Comparison of ENCODE assay signal across 20 cellular contexts in the genomic region with DNA sequence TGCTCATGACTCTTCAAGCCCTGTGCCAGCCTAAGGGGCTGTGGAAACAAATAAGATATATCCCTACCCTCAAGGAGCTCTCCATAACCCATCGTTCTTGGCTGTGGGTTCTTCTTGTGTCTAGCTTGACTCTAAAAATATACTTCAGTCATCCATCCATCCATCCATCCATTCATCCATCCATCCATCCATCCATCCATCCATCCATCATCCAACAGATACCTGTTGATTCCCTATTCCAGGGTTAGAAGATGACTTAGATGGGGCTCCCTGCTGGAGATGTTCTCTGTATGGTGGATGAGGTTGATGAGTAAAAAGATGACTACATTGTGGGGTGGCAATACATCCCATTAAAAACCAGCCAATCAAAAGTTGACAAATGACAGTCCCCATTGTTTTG. TPM values are rescaled to one million over a fixed set of nuclear protein-coding genes. Genes with fewer than 3 reads are reported as not detected.
DNase-seq lines count a peak whose midpoint lies in the region; TF ChIP-seq lines count a peak whose summit lies in the region.
"Had no signal": no experiment of that assay in that cellular context is flagged by ENCODE, and none has a peak within 500 bp of the region (broad histone marks: within the 10 kb centered on the region; RNA-seq: fewer than 3 reads in every experiment).

No MANE protein-coding gene starts in this region.

- H3K4me1 Mint-ChIP-seq in CD14-positive monocyte = peaks cover 50% of the 10 kb centered on the region
- H3K4me1 Mint-ChIP-seq in dendritic cell treated with granulocyte-macrophage colony-stimulating factor and Interleukin-4, amounts not matched to agents 40 ng/mL and 50 ng/mL, for 4 days (ENCODE audit: low read depth) = peaks cover 92% of the 10 kb centered on the region
- H3K4me1 Mint-ChIP-seq: CD8-positive, alpha-beta memory T cell had no signal

- DNase-seq in CD14-positive monocyte (ENCODE audit: low spot score) (no peak), NOMO-1 (lab: John Stamatoyannopoulos, UW; ENCODE audit: unreplicated experiment in 2 of 2) (no peak), OCI-M1 (lab: John Stamatoyannopoulos, UW) (no peak), Kasumi-1 (lab: John Stamatoyannopoulos, UW) (no peak)
- DNase-seq: 8988T; ACHN; BE2C; CD4-positive, alpha-beta memory T cell; CD4-positive, CD25-positive, alpha-beta regulatory T cell; CD8-positive, alpha-beta memory T cell; COR-L47; DMS 273 treated with DMSO at 0.1 percent for 48 hours; DMS153; DMS53; DMS79; DND-41; EL; GDM1 had no signal

- intact Hi-C loops in CD14-positive monocyte (cut with micrococcal nuclease) = no loop called here
- intact Hi-C loops in dendritic cell treated with granulocyte-macrophage colony-stimulating factor and Interleukin-4, amounts not matched to agents 40 ng/mL and 50 ng/mL, for 4 days (cut with micrococcal nuclease) = loop anchor here (5.0 kb wide), 1 partner anchor 33 kb away; no protein-coding TSS in a partner anchor

- H3K27ac Mint-ChIP-seq in CD14-positive monocyte = peak overlapping the region in 6 of 7 donors; percentile 4 to 81 (median 74)
- H3K27ac Mint-ChIP-seq in dendritic cell treated with granulocyte-macrophage colony-stimulating factor and Interleukin-4, amounts not matched to agents 40 ng/mL and 50 ng/mL, for 4 days = peak overlapping the region; percentile 59
- H3K27ac Mint-ChIP-seq: CD4-positive, alpha-beta memory T cell; CD4-positive, CD25-positive, alpha-beta regulatory T cell; CD8-positive, alpha-beta memory T cell had no signal

- no peak for TF ChIP-seq CTCF in CD14-positive monocyte (IDR thresholded peaks at IDR 0.05)

- peaks cover 90 to 97% of the 10 kb centered on the region in 2 donors for H3K36me3 Mint-ChIP-seq in CD14-positive monocyte
- H3K36me3 Mint-ChIP-seq in dendritic cell treated with granulocyte-macrophage colony-stimulating factor and Interleukin-4, amounts not matched to agents 40 ng/mL and 50 ng/mL, for 4 days (ENCODE audit: low read depth) = peaks cover 100% of the 10 kb centered on the region
- H3K36me3 Mint-ChIP-seq: CD4-positive, alpha-beta memory T cell; CD4-positive, CD25-positive, alpha-beta regulatory T cell; CD8-positive, alpha-beta memory T cell had no signal

- peaks cover 0 to 2% (median 2%) of the 10 kb centered on the region in 3 donors for H3K27me3 Mint-ChIP-seq in CD14-positive monocyte (ENCODE audit: low read depth in 3 of 3)
- no peaks in the 10 kb centered on the region for H3K27me3 Mint-ChIP-seq in dendritic cell treated with granulocyte-macrophage colony-stimulating factor and Interleukin-4, amounts not matched to agents 40 ng/mL and 50 ng/mL, for 4 days

- H3K9me3 Mint-ChIP-seq in CD14-positive monocyte = no peaks in the 10 kb centered on the region
- H3K9me3 Mint-ChIP-seq in dendritic cell treated with granulocyte-macrophage colony-stimulating factor and Interleukin-4, amounts not matched to agents 40 ng/mL and 50 ng/mL, for 4 days = no peaks in the 10 kb centered on the region
- H3K9me3 Mint-ChIP-seq: CD4-positive, alpha-beta memory T cell; CD8-positive, alpha-beta memory T cell had no signal

- no peak overlapping the region for H3K4me3 Mint-ChIP-seq in CD14-positive monocyte
- no peak overlapping the region for H3K4me3 Mint-ChIP-seq in dendritic cell treated with granulocyte-macrophage colony-stimulating factor and Interleukin-4, amounts not matched to agents 40 ng/mL and 50 ng/mL, for 4 days
- H3K4me3 Mint-ChIP-seq: CD4-positive, alpha-beta memory T cell; CD4-positive, CD25-positive, alpha-beta regulatory T cell; CD8-positive, alpha-beta memory T cell had no signal

RNA-seq across cellular contexts. Expression of a gene that starts 23.5 kb away (rescaled TPM):
- polyA plus RNA-seq in CD14-positive monocyte = 100 to 1,000 TPM; 526 to 688 TPM
- polyA plus RNA-seq: AG04450; CD8-positive, alpha-beta memory T cell had no signal

RNA-seq across cellular contexts. Expression of a gene that starts 34.0 kb away (rescaled TPM):
- polyA plus RNA-seq in CD14-positive monocyte = 10 to 100 TPM; 49.7 to 78.5 TPM
